9 cellular contexts compared by ENCODE assay signal in genomic region chr12:104177663-104178501, GRCh38. TPM values are rescaled to one million over a fixed set of nuclear protein-coding genes. Genes with fewer than 3 reads are reported as not detected.
DNase-seq lines count a peak whose midpoint lies in the region; ATAC-seq and TF ChIP-seq lines count a peak whose summit lies in the region.
"Had no signal": no experiment of that assay in that cellular context is flagged by ENCODE, and none has a peak within 500 bp of the region (broad histone marks: within the 10 kb centered on the region; RNA-seq: fewer than 3 reads in every experiment).

No MANE protein-coding gene starts in this region.

- H3K27ac ChIP-seq in A673 (ENCODE audit: low read depth, low read length, poor library complexity, severe bottlenecking) (no peak overlapping the region), stomach (peak overlapping the region in 4 of 5 donors; percentile 80 to 89 (median 82))

- H3K27me3 Mint-ChIP-seq in activated CD8-positive, alpha-beta T cell treated with anti-CD3 and anti-CD28 coated beads, Interleukin-2, amount 10 ng/mL, durations not matched to agents 7 days and 5 days (ENCODE audit: low read depth), result peaks cover 4% of the 10 kb centered on the region
- H3K27me3 Mint-ChIP-seq: activated naive CD4-positive, alpha-beta T cell treated with anti-CD3 and anti-CD28 coated beads, Interleukin-2, amount 50 U/mL, for 24 hours had no signal

- H3K27ac Mint-ChIP-seq in activated CD8-positive, alpha-beta T cell treated with anti-CD3 and anti-CD28 coated beads, Interleukin-2, amount 10 ng/mL, durations not matched to agents 7 days and 5 days, result no peak overlapping the region

- H3K4me1 ChIP-seq in A673 (ENCODE audit: insufficient read depth, low read length, poor library complexity, severe bottlenecking), result no peaks in the 10 kb centered on the region
- H3K4me1 ChIP-seq in stomach, result peaks cover 0 to 46% (median 25%) of the 10 kb centered on the region in 4 donors

- H3K9me3 ChIP-seq in A673 (ENCODE audit: low read depth, low read length, poor library complexity, severe bottlenecking) (no peaks in the 10 kb centered on the region), stomach (no peaks in the 10 kb centered on the region)

- H3K4me3 ChIP-seq in A673 (ENCODE audit: low read depth, low read length, poor library complexity, severe bottlenecking) (no peak overlapping the region), stomach (no peak overlapping the region)

- peaks cover 25% of the 10 kb centered on the region for H3K4me1 Mint-ChIP-seq in activated CD8-positive, alpha-beta T cell treated with anti-CD3 and anti-CD28 coated beads, Interleukin-2, amount 10 ng/mL, durations not matched to agents 7 days and 5 days (ENCODE audit: low read depth)
- H3K4me1 Mint-ChIP-seq: activated naive CD4-positive, alpha-beta T cell treated with anti-CD3 and anti-CD28 coated beads, Interleukin-2, amount 50 U/mL, for 24 hours had no signal

- TF ChIP-seq EP300 in stomach (IDR thresholded peaks at IDR 0.05), result peak; percentile 64

- no TSS peak for BruUV-seq in A673 (replicated peaks; lab: Mats Ljungman, UMichigan)

- no peaks in the 10 kb centered on the region for H3K36me3 Mint-ChIP-seq in activated CD8-positive, alpha-beta T cell treated with anti-CD3 and anti-CD28 coated beads, Interleukin-2, amount 10 ng/mL, durations not matched to agents 7 days and 5 days (ENCODE audit: low read depth)

- WGBS in stomach, 5 donors, result 43 to 55% (median 47%) methylated on average over 7 to 8 of the region's 8 CpGs

- CTCF ChIA-PET in A673 (lab: Charles Lee), result no interaction called here
- CTCF ChIA-PET in activated CD8-positive, alpha-beta T cell treated with anti-CD3 and anti-CD28 coated beads, Interleukin-2, amount 10 ng/mL, durations not matched to agents 7 days and 5 days (lab: Charles Lee), result interaction anchor here (0.8 kb wide), 1 partner anchor 40 kb away, joined by 3 read pairs; the partner anchor contains the start of gene NFYB

- H3K27me3 ChIP-seq in A673 (replicated peaks; ENCODE audit: insufficient read depth, low read depth, low read length, poor library complexity) (no peaks in the 10 kb centered on the region), stomach (no peaks in the 10 kb centered on the region)

- DNase-seq in A673 (ENCODE audit: low spot score) (peak; percentile 20), HUDEP-2 (lab: John Stamatoyannopoulos, UW; ENCODE audit: unreplicated experiment in 76 of 76) (peak in 50 of 76 experiments; percentile 3 to 65 (median 29)), hepatic stellate cell (ENCODE audit: low spot score) (peak; percentile 83), stomach (peak; percentile 38), COLO668 (lab: John Stamatoyannopoulos, UW; ENCODE audit: unreplicated experiment) (no peak)
- peak; percentile 32 for DNase-seq in activated CD8-positive, alpha-beta T cell treated with anti-CD3 and anti-CD28 coated beads, Interleukin-2, amount 10 ng/mL, durations not matched to agents 7 days and 5 days

- H3K4me3 Mint-ChIP-seq in activated CD8-positive, alpha-beta T cell treated with anti-CD3 and anti-CD28 coated beads, Interleukin-2, amount 10 ng/mL, durations not matched to agents 7 days and 5 days, result no peak overlapping the region
- H3K4me3 Mint-ChIP-seq: activated naive CD4-positive, alpha-beta T cell treated with anti-CD3 and anti-CD28 coated beads, Interleukin-2, amount 50 U/mL, for 24 hours had no signal

- H3K36me3 ChIP-seq in A673 (ENCODE audit: insufficient read depth, low read length, poor library complexity, severe bottlenecking) (no peaks in the 10 kb centered on the region), stomach (no peaks in the 10 kb centered on the region)

- no peaks in the 10 kb centered on the region for H3K9me3 Mint-ChIP-seq in activated CD8-positive, alpha-beta T cell treated with anti-CD3 and anti-CD28 coated beads, Interleukin-2, amount 10 ng/mL, durations not matched to agents 7 days and 5 days (ENCODE audit: insufficient read depth)
- H3K9me3 Mint-ChIP-seq: activated naive CD4-positive, alpha-beta T cell treated with anti-CD3 and anti-CD28 coated beads, Interleukin-2, amount 50 U/mL, for 24 hours had no signal

- TF ChIP-seq CTCF in A673 (conservative IDR thresholded peaks at IDR 0.05; ENCODE audit: low read depth, low read length), result 0 out of 2 replicates have a peak, but pooled peaks have one; percentile 25
- TF ChIP-seq CTCF in stomach (IDR thresholded peaks at IDR 0.05), result no peak

- peak; percentile 33 for ATAC-seq in activated CD8-positive, alpha-beta T cell treated with anti-CD3 and anti-CD28 coated beads, Interleukin-2, amount 10 ng/mL, durations not matched to agents 7 days and 5 days
- no peak for ATAC-seq in GM21529 (IDR thresholded peaks at IDR 0.05; ENCODE audit: unreplicated experiment)
- ATAC-seq in HG03097 (IDR thresholded peaks at IDR 0.05; ENCODE audit: low FRiP score, unreplicated experiment), result no peak

- no peak for TF ChIP-seq POLR2A in stomach (IDR thresholded peaks at IDR 0.05)

- intact Hi-C loops in A673 (cut with micrococcal nuclease; ENCODE audit: unreplicated experiment) (no loop called here), stomach (cut with DNase I; ENCODE audit: low total_unique reads) (no loop called here)

- POLR2A ChIA-PET in A673 (lab: Charles Lee; ENCODE audit: low non-redundant PET), result no interaction called here
- POLR2A ChIA-PET in activated CD8-positive, alpha-beta T cell treated with anti-CD3 and anti-CD28 coated beads, Interleukin-2, amount 10 ng/mL, durations not matched to agents 7 days and 5 days (lab: Charles Lee), result interaction anchor here (0.5 kb wide), 1 partner anchor 791 kb away, joined by 3 read pairs; no protein-coding TSS in a partner anchor

RNA-seq across cellular contexts. Expression of gene TXNRD1, which starts 37.7 kb away (rescaled TPM):
- total RNA-seq in A673 (2021), result 196 and 226 TPM in 2 replicates
- 10 to 100 TPM; 88.7 to 98.5 TPM for total RNA-seq in activated CD8-positive, alpha-beta T cell treated with anti-CD3 and anti-CD28 coated beads, Interleukin-2, amount 10 ng/mL, durations not matched to agents 7 days and 5 days
- total RNA-seq in stomach, result 100 to 1,000 TPM in 2 of 5 donors, 10 to 100 TPM in 3; 61.8 to 208 (median 89.5) TPM
- polyA plus RNA-seq in stomach, result 10 to 100 TPM; 19.4 to 64.3 (median 54.2) TPM

RNA-seq across cellular contexts. Expression of gene NFYB, which starts 39.9 kb away (rescaled TPM):
- total RNA-seq in A673 (2021), result 28.1 and 29.0 TPM in 2 replicates
- total RNA-seq in activated CD8-positive, alpha-beta T cell treated with anti-CD3 and anti-CD28 coated beads, Interleukin-2, amount 10 ng/mL, durations not matched to agents 7 days and 5 days, result 10 to 100 TPM; 25.4 to 29.8 TPM
- 10 to 100 TPM in 3 of 5 donors, 1 to 10 TPM in 2; 1.4 to 47.5 (median 19.1) TPM for total RNA-seq in stomach
- 10 to 100 TPM; 19.2 to 26.4 (median 20.9) TPM for polyA plus RNA-seq in stomach
